7 cellular contexts compared by ENCODE assay signal in the genomic region with DNA sequence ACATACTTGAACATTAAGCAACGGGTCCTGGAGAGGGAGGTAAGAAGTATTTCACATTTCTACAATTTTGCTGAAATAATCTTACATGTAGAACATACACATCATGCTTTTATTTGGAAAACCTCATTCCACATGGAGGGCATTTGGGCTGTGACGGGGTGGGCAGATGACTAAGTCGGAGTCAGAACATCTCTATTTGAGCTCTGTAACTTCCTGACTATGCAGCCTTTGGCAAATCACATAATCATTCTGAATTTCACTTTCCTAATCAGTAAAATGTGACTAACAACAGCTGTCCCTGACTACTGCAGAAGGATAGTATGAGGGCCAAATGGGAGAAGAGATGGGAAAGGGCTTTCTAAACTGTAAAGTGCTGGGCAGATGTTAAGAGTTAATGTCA. TPM values are rescaled to one million over a fixed set of nuclear protein-coding genes. Genes with fewer than 3 reads are reported as not detected.
DNase-seq lines count a peak whose midpoint lies in the region; ATAC-seq and TF ChIP-seq lines count a peak whose summit lies in the region.

No MANE protein-coding gene starts in this region.

- H3K36me3 Mint-ChIP-seq in stimulated activated effector memory CD8-positive, alpha-beta T cell treated with anti-CD3 and anti-CD28 coated beads, Interleukin-12 subunit alpha, Interleukin-12 subunit beta, amount 100 ng/mL, for 72 hours: no peaks in the 10 kb centered on the region
- no peaks in the 10 kb centered on the region for H3K36me3 Mint-ChIP-seq in immature natural killer cell

- H3K36me3 ChIP-seq in SK-N-SH (replicated peaks in 1 of 2; ENCODE audit: control insufficient read depth in 1 of 2, insufficient read depth in 2 of 2, low read length in 1 of 2) (no peaks in the 10 kb centered on the region), fibroblast of lung (ENCODE audit: control insufficient read depth, insufficient read depth, low read length) (no peaks in the 10 kb centered on the region)

- H4K20me1 ChIP-seq in SK-N-SH (ENCODE audit: insufficient read depth) (no peaks in the 10 kb centered on the region), fibroblast of lung (ENCODE audit: control insufficient read depth, extremely low read depth, insufficient read depth, low read length) (no peaks in the 10 kb centered on the region)

- TF ChIP-seq CTCF in SK-N-SH (IDR thresholded peaks at IDR 0.05): no peak
- TF ChIP-seq CTCF in fibroblast of lung (conservative IDR thresholded peaks at IDR 0.05 in 1 of 2, IDR thresholded peaks at IDR 0.05 in 1 of 2; ENCODE audit: low read depth in 1 of 2, low read length in 2 of 2): no peak

- H3K4me1 ChIP-seq in SK-N-SH (ENCODE audit: control insufficient read depth in 1 of 2, insufficient read depth in 2 of 2, low read depth in 1 of 2, low read length in 1 of 2) (peaks cover 3 to 5% of the 10 kb centered on the region in 2 experiments; a peak in 2 of 4 replicates), fibroblast of lung (ENCODE audit: control insufficient read depth, extremely low read depth, insufficient read depth, low read length) (peaks cover 11% of the 10 kb centered on the region)

- POLR2A ChIA-PET in SK-N-SH (lab: Yijun Ruan, JAX): no interaction called here

- CTCF ChIA-PET in SK-N-SH (lab: Yijun Ruan, JAX): interaction anchor here (1.2 kb wide), 1 partner anchor 190 kb away, joined by 3 read pairs; no protein-coding TSS in a partner anchor

- H3K4me2 ChIP-seq in SK-N-SH (peak overlapping the region; percentile 65), fibroblast of lung (ENCODE audit: extremely low read depth, insufficient read depth, low read length) (peak overlapping the region; percentile 3)

- H3K27ac ChIP-seq in SK-N-SH (ENCODE audit: low read depth in 2 of 2, low read length in 1 of 2): peak overlapping the region; percentile 0 to 92; a peak in 3 of 4 replicates
- peak overlapping the region; percentile 86 for H3K27ac ChIP-seq in fibroblast of lung (ENCODE audit: insufficient read depth, low read length)

- H3F3A ChIP-seq in SK-N-SH (replicated peaks; ENCODE audit: insufficient read depth): peaks cover 18% of the 10 kb centered on the region

- no peaks in the 10 kb centered on the region for H3K9me3 ChIP-seq in SK-N-SH
- H3K9me3 ChIP-seq in fibroblast of lung (ENCODE audit: control insufficient read depth, insufficient read depth, low read depth, low read length): no peaks in the 10 kb centered on the region

- TF ChIP-seq EP300 in SK-N-SH (IDR thresholded peaks at IDR 0.05; ENCODE audit: borderline replicate concordance in 1 of 2, low read depth in 1 of 2, low read length in 1 of 2): peak; percentile 12 to 49; a peak in 2 of 4 replicates

- H3K9ac ChIP-seq in SK-N-SH: peak overlapping the region; percentile 46; the same call in 1 of the 2 replicates
- no peak overlapping the region for H3K9ac ChIP-seq in fibroblast of lung (ENCODE audit: insufficient read depth, low read length)

- H3K9me3 Mint-ChIP-seq in stimulated activated effector memory CD8-positive, alpha-beta T cell treated with anti-CD3 and anti-CD28 coated beads, Interleukin-12 subunit alpha, Interleukin-12 subunit beta, amount 100 ng/mL, for 72 hours: no peaks in the 10 kb centered on the region
- H3K9me3 Mint-ChIP-seq in immature natural killer cell: no peaks in the 10 kb centered on the region

- H3K4me1 Mint-ChIP-seq in stimulated activated effector memory CD8-positive, alpha-beta T cell treated with anti-CD3 and anti-CD28 coated beads, Interleukin-12 subunit alpha, Interleukin-12 subunit beta, amount 100 ng/mL, for 72 hours: peaks cover 14% of the 10 kb centered on the region
- H3K4me1 Mint-ChIP-seq in immature natural killer cell: peaks cover 11 to 13% of the 10 kb centered on the region in 2 donors

- ATAC-seq in GM21576 (IDR thresholded peaks at IDR 0.05; ENCODE audit: unreplicated experiment) (peak; percentile 19), HG03025 (IDR thresholded peaks at IDR 0.05; ENCODE audit: low FRiP score, unreplicated experiment) (no peak)
- peak; percentile 78 for ATAC-seq in stimulated activated effector memory CD8-positive, alpha-beta T cell treated with anti-CD3 and anti-CD28 coated beads, Interleukin-12 subunit alpha, Interleukin-12 subunit beta, amount 100 ng/mL, for 72 hours

- no peak overlapping the region for H3K4me3 Mint-ChIP-seq in stimulated activated effector memory CD8-positive, alpha-beta T cell treated with anti-CD3 and anti-CD28 coated beads, Interleukin-12 subunit alpha, Interleukin-12 subunit beta, amount 100 ng/mL, for 72 hours
- H3K4me3 Mint-ChIP-seq in immature natural killer cell: no peak overlapping the region

- no peak overlapping the region for H3K27ac Mint-ChIP-seq in stimulated activated effector memory CD8-positive, alpha-beta T cell treated with anti-CD3 and anti-CD28 coated beads, Interleukin-12 subunit alpha, Interleukin-12 subunit beta, amount 100 ng/mL, for 72 hours
- no peak overlapping the region for H3K27ac Mint-ChIP-seq in immature natural killer cell

- DNase-seq in SK-N-SH: no peak
- DNase-seq in fibroblast of lung (ENCODE audit: low read depth in 2 of 2): peak; percentile 92 to 96
- no peak for DNase-seq in stimulated activated effector memory CD8-positive, alpha-beta T cell treated with anti-CD3 and anti-CD28 coated beads, Interleukin-12 subunit alpha, Interleukin-12 subunit beta, amount 100 ng/mL, for 72 hours (ENCODE audit: low spot score in 2 of 2)
- no peak for DNase-seq in NCI-H1092 treated with DMSO at 0.1 percent for 48 hours (lab: John Stamatoyannopoulos, UW)
- no peak for DNase-seq in immature natural killer cell

- TF ChIP-seq RAD21 in SK-N-SH (IDR thresholded peaks at IDR 0.05; ENCODE audit: low read length): no peak

- 21% methylated on average over 3 of the region's 3 CpGs for WGBS in SK-N-SH (ENCODE audit: low lambda C conversion rate)

- H3K27me3 Mint-ChIP-seq in immature natural killer cell (ENCODE audit: low read depth in 3 of 3): peaks cover 0 to 1% (median 0%) of the 10 kb centered on the region in 3 donors

- H2AFZ ChIP-seq in SK-N-SH (ENCODE audit: low read depth) (no peak overlapping the region), fibroblast of lung (ENCODE audit: low read length) (no peak overlapping the region)

- no peaks in the 10 kb centered on the region for H3K79me2 ChIP-seq in SK-N-SH (ENCODE audit: insufficient read depth)
- no peaks in the 10 kb centered on the region for H3K79me2 ChIP-seq in fibroblast of lung (ENCODE audit: control insufficient read depth, insufficient read depth, low read length)

- H3K9me2 ChIP-seq in SK-N-SH: no peaks in the 10 kb centered on the region

- H3K4me3 ChIP-seq in SK-N-SH (ENCODE audit: low read depth in 2 of 2, low read length in 1 of 2): peak overlapping the region in 1 of 2 experiments; percentile 36; a peak in 1 of 4 replicates
- peak overlapping the region in 1 of 4 experiments; percentile 8 for H3K4me3 ChIP-seq in fibroblast of lung (replicated peaks in 1 of 4; ENCODE audit: control extremely low read depth in 1 of 4, insufficient read depth in 1 of 4, low read depth in 3 of 4, low read length in 4 of 4)

- H3K27me3 ChIP-seq in SK-N-SH (ENCODE audit: insufficient read depth) (no peaks in the 10 kb centered on the region), fibroblast of lung (ENCODE audit: control insufficient read depth, insufficient read depth, low read length) (no peaks in the 10 kb centered on the region)

TF ChIP-seq in SK-N-SH, 30 proteins besides CTCF, POLR2A, EP300 and RAD21 (continues in another document):
- TF ChIP-seq JUND (IDR thresholded peaks at IDR 0.05): peak; percentile 58
- TF ChIP-seq GABPA (IDR thresholded peaks at IDR 0.05; ENCODE audit: low read depth): no peak
- TF ChIP-seq, protein P1, sequence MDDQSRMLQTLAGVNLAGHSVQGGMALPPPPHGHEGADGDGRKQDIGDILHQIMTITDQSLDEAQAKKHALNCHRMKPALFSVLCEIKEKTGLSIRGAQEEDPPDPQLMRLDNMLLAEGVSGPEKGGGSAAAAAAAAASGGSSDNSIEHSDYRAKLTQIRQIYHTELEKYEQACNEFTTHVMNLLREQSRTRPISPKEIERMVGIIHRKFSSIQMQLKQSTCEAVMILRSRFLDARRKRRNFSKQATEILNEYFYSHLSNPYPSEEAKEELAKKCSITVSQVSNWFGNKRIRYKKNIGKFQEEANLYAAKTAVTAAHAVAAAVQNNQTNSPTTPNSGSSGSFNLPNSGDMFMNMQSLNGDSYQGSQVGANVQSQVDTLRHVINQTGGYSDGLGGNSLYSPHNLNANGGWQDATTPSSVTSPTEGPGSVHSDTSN (IDR thresholded peaks at IDR 0.05): peak; percentile 47
- TF ChIP-seq, protein P2, sequence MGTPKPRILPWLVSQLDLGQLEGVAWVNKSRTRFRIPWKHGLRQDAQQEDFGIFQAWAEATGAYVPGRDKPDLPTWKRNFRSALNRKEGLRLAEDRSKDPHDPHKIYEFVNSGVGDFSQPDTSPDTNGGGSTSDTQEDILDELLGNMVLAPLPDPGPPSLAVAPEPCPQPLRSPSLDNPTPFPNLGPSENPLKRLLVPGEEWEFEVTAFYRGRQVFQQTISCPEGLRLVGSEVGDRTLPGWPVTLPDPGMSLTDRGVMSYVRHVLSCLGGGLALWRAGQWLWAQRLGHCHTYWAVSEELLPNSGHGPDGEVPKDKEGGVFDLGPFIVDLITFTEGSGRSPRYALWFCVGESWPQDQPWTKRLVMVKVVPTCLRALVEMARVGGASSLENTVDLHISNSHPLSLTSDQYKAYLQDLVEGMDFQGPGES (IDR thresholded peaks at IDR 0.05; ENCODE audit: low read depth, low read length): no peak
- TF ChIP-seq, protein P3, sequence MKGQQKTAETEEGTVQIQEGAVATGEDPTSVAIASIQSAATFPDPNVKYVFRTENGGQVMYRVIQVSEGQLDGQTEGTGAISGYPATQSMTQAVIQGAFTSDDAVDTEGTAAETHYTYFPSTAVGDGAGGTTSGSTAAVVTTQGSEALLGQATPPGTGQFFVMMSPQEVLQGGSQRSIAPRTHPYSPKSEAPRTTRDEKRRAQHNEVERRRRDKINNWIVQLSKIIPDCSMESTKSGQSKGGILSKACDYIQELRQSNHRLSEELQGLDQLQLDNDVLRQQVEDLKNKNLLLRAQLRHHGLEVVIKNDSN (IDR thresholded peaks at IDR 0.05; ENCODE audit: borderline replicate concordance, low read depth): no peak
- no peak for TF ChIP-seq SMC3 (IDR thresholded peaks at IDR 0.05; ENCODE audit: low read depth, low read length)
- no peak for TF ChIP-seq FOXJ3 (CRISPR knock-in tag; IDR thresholded peaks at IDR 0.05)
- TF ChIP-seq RFX5 (IDR thresholded peaks at IDR 0.05; ENCODE audit: low read length): no peak
- no peak for TF ChIP-seq GATA2 (CRISPR knock-in tag; IDR thresholded peaks at IDR 0.05)

RNA-seq across cellular contexts. Expression of a gene that starts 17.1 kb away (rescaled TPM):
- polyA plus RNA-seq in SK-N-SH (2012; rRNA removed) (16.0 and 21.1 TPM in 2 replicates), fibroblast of lung (768 and 830 TPM in 2 replicates), immature natural killer cell (1 to 10 TPM; 3.2 to 8.2 (median 4.7) TPM)
- polyA plus RNA-seq in SK-N-SH (2012; cell fraction: cytosol; rRNA removed): 30.1 and 34.6 TPM in 2 replicates
- 6.7 and 17.2 TPM in 2 replicates for polyA plus RNA-seq in SK-N-SH (2012; cell fraction: nucleus; rRNA removed)
- total RNA-seq in fibroblast of lung: 978 and 1,649 TPM in 2 replicates
- polyA plus RNA-seq in fibroblast of lung (2012): 226 and 274 TPM in 2 replicates
- 138 and 171 TPM in 2 replicates for polyA minus RNA-seq in fibroblast of lung (ENCODE audit: low replicate concordance)

Comparison
In these comparisons a context has a peak if more than half of its experiments do, and no peak if none do; other contexts are left out.
1. DNase-seq: peak in fibroblast of lung (2 of 2); none in SK-N-SH (single experiment), stimulated activated effector memory CD8-positive, alpha-beta T cell treated with anti-CD3 and anti-CD28 coated beads, Interleukin-12 subunit alpha, Interleukin-12 subunit beta, amount 100 ng/mL, for 72 hours (0 of 2), NCI-H1092 treated with DMSO at 0.1 percent for 48 hours (single experiment) and immature natural killer cell (0 of 3).
2. RNA of a gene that starts 17.1 kb away (polyA plus RNA-seq): 226 to 830 TPM in fibroblast of lung; 6.7 to 34.6 TPM in SK-N-SH and 3.2 to 8.2 TPM in immature natural killer cell; every median in the first group is over 4 times any median in the second.